Comparison of ENCODE assay signal across 1 cellular context in the genomic region with DNA sequence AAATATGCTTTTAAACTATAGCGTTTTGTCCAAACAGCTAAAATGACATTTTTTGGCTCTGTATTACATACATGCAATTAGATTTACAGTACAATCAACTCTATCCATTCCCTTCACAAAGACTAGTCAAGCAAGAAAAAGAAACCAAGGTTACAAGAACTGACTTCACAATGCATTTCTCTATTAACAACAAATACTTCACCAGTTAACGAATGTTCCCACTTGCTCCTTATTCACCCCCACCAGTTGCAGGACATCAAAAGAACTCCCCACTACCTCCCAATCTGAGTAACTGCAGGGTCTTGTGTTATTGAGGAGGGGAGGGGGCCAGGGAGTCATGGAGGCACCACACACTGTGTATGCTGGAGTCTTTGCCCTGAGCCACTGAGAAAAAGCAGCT.
TF ChIP-seq lines count a peak whose summit lies in the region.

No MANE protein-coding gene starts in this region.

TF ChIP-seq in HepG2, 621 proteins besides CTCF, POLR2A, EP300 and RAD21:
- TF ChIP-seq ZNF432 (CRISPR knock-in tag; IDR thresholded peaks at IDR 0.05; ENCODE audit: borderline replicate concordance) (no peak), BHLHE40 (IDR thresholded peaks at IDR 0.05; ENCODE audit: low read length) (no peak)
